In the genomic region with DNA sequence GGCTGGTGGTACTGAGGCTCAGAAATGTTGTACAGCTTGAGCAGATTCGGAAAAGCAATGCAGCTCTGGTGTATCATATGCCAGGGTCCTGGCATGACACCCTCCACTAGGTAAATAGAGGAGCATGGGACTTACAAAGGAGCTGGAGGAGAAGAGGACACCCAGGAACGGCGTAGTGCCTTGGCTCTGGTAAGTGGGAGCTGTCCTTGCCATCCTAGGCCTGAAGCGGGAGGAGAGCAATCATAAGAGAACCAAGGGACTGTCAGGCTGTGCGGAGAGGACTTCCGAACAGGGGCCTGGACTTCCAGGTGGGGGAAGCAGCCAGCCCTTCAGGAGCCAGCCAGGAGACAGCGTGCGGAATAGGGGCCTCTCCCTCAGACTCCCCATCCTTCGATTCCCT, we compare ENCODE assay signal across 18 cellular contexts. TPM values are rescaled to one million over a fixed set of nuclear protein-coding genes. Genes with fewer than 3 reads are reported as not detected.
DNase-seq lines count a peak whose midpoint lies in the region; ATAC-seq and TF ChIP-seq lines count a peak whose summit lies in the region.
"Had no signal": no experiment of that assay in that cellular context is flagged by ENCODE, and none has a peak within 500 bp of the region (broad histone marks: within the 10 kb centered on the region; RNA-seq: fewer than 3 reads in every experiment).

No MANE protein-coding gene starts in this region.

- no peak overlapping the region for H2AFZ ChIP-seq in mammary epithelial cell (ENCODE audit: low read depth, low read length)

- H3K4me2 ChIP-seq in mammary epithelial cell (ENCODE audit: insufficient read depth, low read depth, low read length), result no peak overlapping the region

- H3K9me3 ChIP-seq in adipocyte (ENCODE audit: control insufficient read depth, low read length), result no peaks in the 10 kb centered on the region
- H3K9me3 ChIP-seq in mammary epithelial cell (replicated peaks; ENCODE audit: insufficient read depth, low read length), result no peaks in the 10 kb centered on the region
- H3K9me3 ChIP-seq: prostate gland had no signal

- no peaks in the 10 kb centered on the region for H3K9me3 Mint-ChIP-seq in mesothelial cell of epicardium

- H3K4me3 ChIP-seq in AG10803 (ENCODE audit: low read length) (peak overlapping the region; percentile 69), adipocyte (ENCODE audit: low read length) (peak overlapping the region; percentile 95), mammary epithelial cell (replicated peaks in 1 of 3; ENCODE audit: insufficient read depth in 1 of 3, low read depth in 2 of 3, low read length in 3 of 3) (no peak overlapping the region)

- 92% methylated on average over 6 of the region's 9 CpGs for WGBS in mammary epithelial cell (ENCODE audit: low coverage, missing lambda C conversion rate)

- peak overlapping the region; percentile 54 for H3K4me3 Mint-ChIP-seq in mesothelial cell of epicardium

- H3K4me1 ChIP-seq in adipocyte (ENCODE audit: control insufficient read depth, insufficient read depth, low read length) (peaks cover 24% of the 10 kb centered on the region), mammary epithelial cell (ENCODE audit: insufficient read depth, low read length) (peaks cover 20% of the 10 kb centered on the region)
- H3K4me1 ChIP-seq: prostate gland had no signal

- H3K27me3 Mint-ChIP-seq in mesothelial cell of epicardium (ENCODE audit: low read depth), result peaks cover 88% of the 10 kb centered on the region

- CTCF ChIA-PET in mammary epithelial cell (lab: Charles Lee; ENCODE audit: low non-redundant PET), result no interaction called here

- H3K27ac ChIP-seq in mammary epithelial cell (ENCODE audit: insufficient read depth, low read depth, low read length), result no peak overlapping the region
- H3K27ac ChIP-seq: cardiac muscle cell had no signal

- H3K36me3 ChIP-seq in adipocyte (ENCODE audit: control insufficient read depth, insufficient read depth, low read length, severe bottlenecking) (no peaks in the 10 kb centered on the region), mammary epithelial cell (ENCODE audit: insufficient read depth, low read length) (no peaks in the 10 kb centered on the region)
- H3K36me3 ChIP-seq: cardiac muscle cell, prostate gland had no signal

- peaks cover 30% of the 10 kb centered on the region for H3K4me1 Mint-ChIP-seq in mesothelial cell of epicardium

- H3K27me3 ChIP-seq in adipocyte (replicated peaks; ENCODE audit: control insufficient read depth, insufficient read depth, low read length) (peaks cover 7% of the 10 kb centered on the region), mammary epithelial cell (ENCODE audit: insufficient read depth, low read length) (peaks cover 30% of the 10 kb centered on the region)

- intact Hi-C loops in mammary epithelial cell (cut with micrococcal nuclease), result no loop called here

- no peak for TF ChIP-seq CTCF in AG10803 (conservative IDR thresholded peaks at IDR 0.05; ENCODE audit: low read length)
- TF ChIP-seq CTCF in mesothelial cell of epicardium (IDR thresholded peaks at IDR 0.05; ENCODE audit: unreplicated experiment), result no peak
- no peak for TF ChIP-seq CTCF in mammary epithelial cell (conservative IDR thresholded peaks at IDR 0.05 in 1 of 2, IDR thresholded peaks at IDR 0.05 in 1 of 2; ENCODE audit: extremely low read depth in 1 of 2, insufficient read depth in 1 of 2, low read depth in 1 of 2, low read length in 2 of 2)

- no peak overlapping the region for H3K27ac Mint-ChIP-seq in mesothelial cell of epicardium

- dilution Hi-C loops in mammary epithelial cell (cut with HindIII; ENCODE audit: low sequenced_read_pairs), result no loop called here

- H3K9ac ChIP-seq in adipocyte (ENCODE audit: low read length), result no peak overlapping the region
- H3K9ac ChIP-seq in mammary epithelial cell (ENCODE audit: insufficient read depth, low read length), result no peak overlapping the region

- BruUV-seq in mammary epithelial cell (replicated peaks; lab: Mats Ljungman, UMichigan), result no TSS peak

- no peaks in the 10 kb centered on the region for H3K36me3 Mint-ChIP-seq in mesothelial cell of epicardium

- H3K79me2 ChIP-seq in mammary epithelial cell (ENCODE audit: insufficient read depth, low read length), result no peaks in the 10 kb centered on the region

- no peaks in the 10 kb centered on the region for H4K20me1 ChIP-seq in mammary epithelial cell (ENCODE audit: insufficient read depth, low read length)

- in situ Hi-C loops in mammary epithelial cell (cut with MboI; ENCODE audit: low sequenced_read_pairs in 2 of 2), result no loop called here

- no peak for ATAC-seq in GM21576 (IDR thresholded peaks at IDR 0.05; ENCODE audit: unreplicated experiment)

- no peak for DNase-seq in AG10803 (ENCODE audit: low read depth)
- DNase-seq in ELF-1 (ENCODE audit: low read depth, low spot score), result peak; percentile 27
- no peak for DNase-seq in adipocyte (ENCODE audit: low read depth)
- no peak for DNase-seq in mesothelial cell of epicardium (ENCODE audit: low spot score in 2 of 2, unreplicated experiment in 2 of 2)
- no peak for DNase-seq in epidermal melanocyte (ENCODE audit: insufficient read length, low spot score)
- no peak for DNase-seq in SW480 (ENCODE audit: low spot score)
- DNase-seq in mammary epithelial cell, result no peak
- DNase-seq: GF-D8, hypothalamus, NCI-H2029 treated with DMSO at 0.1 percent for 48 hours had no signal

RNA-seq across cellular contexts. Expression of a gene that starts 4.4 kb away (rescaled TPM):
- total RNA-seq in mesothelial cell of epicardium (8.7 to 9.8 TPM (median 8.7 TPM) in 3 replicates), mammary epithelial cell (10 to 100 TPM in 1 of 2 donors, 1 to 10 TPM in 1; 4.0 to 14.7 TPM)
- 1.5 TPM for polyA plus RNA-seq in mammary epithelial cell
- 0.98 TPM for polyA minus RNA-seq in mammary epithelial cell

RNA-seq across cellular contexts. Expression of a gene that starts 59.8 kb away (rescaled TPM):
- total RNA-seq in mesothelial cell of epicardium (not detected in 3 replicates), mammary epithelial cell (not detected)
- not detected for polyA plus RNA-seq in mammary epithelial cell
- polyA minus RNA-seq in mammary epithelial cell, result not detected
- total RNA-seq: cardiac muscle cell, epithelial cell of proximal tubule, lung microvascular endothelial cell, MCF 10A, prostate gland, SK-MEL-5 had no signal
- polyA plus RNA-seq: BJ had no signal

Comparison
In these comparisons a context has a peak if more than half of its experiments do, and no peak if none do; other contexts are left out.
1. H3K4me3 ChIP-seq: peak in AG10803 (single experiment) and adipocyte (single experiment); none in mammary epithelial cell (0 of 3).